12 cellular contexts compared by ENCODE assay signal in genomic region chr11:45815747-45816146, GRCh38. TPM values are rescaled to one million over a fixed set of nuclear protein-coding genes. Genes with fewer than 3 reads are reported as not detected.
DNase-seq lines count a peak whose midpoint lies in the region; ATAC-seq, FAIRE-seq and TF ChIP-seq lines count a peak whose summit lies in the region.
"Had no signal": no experiment of that assay in that cellular context is flagged by ENCODE, and none has a peak within 500 bp of the region (broad histone marks: within the 10 kb centered on the region; RNA-seq: fewer than 3 reads in every experiment).

No MANE protein-coding gene starts in this region.

- intact Hi-C loops in IMR-90 (cut with micrococcal nuclease) (no loop called here), HepG2 (cut with micrococcal nuclease; ENCODE audit: unreplicated experiment) (no loop called here)

- no peaks in the 10 kb centered on the region for H3K9me3 Mint-ChIP-seq in effector memory CD8-positive, alpha-beta T cell

- peaks cover 1% of the 10 kb centered on the region; the same call in 1 of the 2 replicates for H3K4me1 ChIP-seq in IMR-90 (ENCODE audit: control insufficient read depth, insufficient read depth, low read length)
- H3K4me1 ChIP-seq in HepG2 (ENCODE audit: insufficient read depth, low read length) = no peaks in the 10 kb centered on the region
- H3K4me1 ChIP-seq: left ventricle myocardium inferior had no signal

- H3K56ac ChIP-seq in IMR-90 (ENCODE audit: extremely low read depth, insufficient read depth, low read length) = no peak overlapping the region

- CTCF ChIA-PET in IMR-90 (lab: Yijun Ruan, JAX) (interaction anchor here (0.6 kb wide), 1 partner anchor 212 kb away, joined by 5 read pairs; no protein-coding TSS in a partner anchor), HepG2 (lab: Yijun Ruan, JAX; ENCODE audit: low intra/inter-chr PET ratio, low total read pairs) (no interaction called here)

- H4K20me1 ChIP-seq in IMR-90 (ENCODE audit: insufficient read depth, low read length) (peaks cover 4% of the 10 kb centered on the region), HepG2 (ENCODE audit: insufficient read depth, low read length) (no peaks in the 10 kb centered on the region)

- POLR2A ChIA-PET in IMR-90 (lab: Charles Lee; ENCODE audit: unreplicated experiment) (no interaction called here), HepG2 (lab: Yijun Ruan, JAX) (no interaction called here)

- H2BK20ac ChIP-seq in IMR-90 (ENCODE audit: low read depth, low read length) = no peak overlapping the region

- H3K36me3 Mint-ChIP-seq in effector memory CD8-positive, alpha-beta T cell (ENCODE audit: insufficient read depth) = peaks cover 5% of the 10 kb centered on the region

- H4K5ac ChIP-seq in IMR-90 (ENCODE audit: low read depth, low read length) = no peak overlapping the region

- no peaks in the 10 kb centered on the region for H3K79me2 ChIP-seq in HepG2 (ENCODE audit: insufficient read depth, low read length)

- no peak overlapping the region for H2BK5ac ChIP-seq in IMR-90 (ENCODE audit: low read depth, low read length, poor library complexity, severe bottlenecking)

- FAIRE-seq in HepG2 (lab: Jason Lieb, UNC) = peak; percentile 56

- H3K4me3 ChIP-seq in IMR-90 (ENCODE audit: insufficient read depth, low read depth, low read length) (no peak overlapping the region), WERI-Rb-1 (ENCODE audit: low read depth, low read length) (no peak overlapping the region), HepG2 (replicated peaks in 1 of 3; ENCODE audit: insufficient read depth in 1 of 3, low read depth in 2 of 3, low read length in 3 of 3) (no peak overlapping the region)
- H3K4me3 ChIP-seq: left ventricle myocardium inferior had no signal

- no peak overlapping the region for H2BK120ac ChIP-seq in IMR-90 (ENCODE audit: low read depth, low read length)

- H3K79me1 ChIP-seq in IMR-90 (ENCODE audit: low read depth in 1 of 2, low read length in 2 of 2) = peaks cover 0 to 6% of the 10 kb centered on the region in 2 experiments; a peak in 2 of 4 replicates

- H3K9me3 ChIP-seq in IMR-90 (ENCODE audit: control insufficient read depth, insufficient read depth, low read length) = 0 out of 2 replicates have a peak, but pooled peaks cover 2% of the 10 kb centered on the region
- no peaks in the 10 kb centered on the region for H3K9me3 ChIP-seq in WERI-Rb-1 (ENCODE audit: severe bottlenecking)
- no peaks in the 10 kb centered on the region for H3K9me3 ChIP-seq in HepG2 (ENCODE audit: low read length)
- H3K9me3 ChIP-seq: left ventricle myocardium inferior had no signal

- TF ChIP-seq RAD21 in IMR-90 (IDR thresholded peaks at IDR 0.05; ENCODE audit: low read length) (no peak), HepG2 (CRISPR knock-in tag; IDR thresholded peaks at IDR 0.05) (no peak)

- H3K27me3 Mint-ChIP-seq in effector memory CD8-positive, alpha-beta T cell = peaks cover 5 to 8% of the 10 kb centered on the region in 2 donors

- in situ Hi-C loops in IMR-90 (cut with MboI; ENCODE audit: low sequenced_read_pairs) (loop anchor here (25.0 kb wide), 1 partner anchor 1253 kb away; the partner anchor contains the start of gene CD82), HepG2 (cut with HindIII; ENCODE audit: extremely low pct_ligation_motif_present, low pct_unique_long_range_greater_than_20kb) (no loop called here)

- H2AK5ac ChIP-seq in IMR-90 (ENCODE audit: low read depth, low read length) = no peak overlapping the region

- TF ChIP-seq POLR2A in IMR-90 (IDR thresholded peaks at IDR 0.05; ENCODE audit: low read depth, low read length) (no peak), HepG2 (IDR thresholded peaks at IDR 0.05; ENCODE audit: insufficient read depth in 1 of 2, low read depth in 2 of 2, low read length in 2 of 2) (no peak)

- H4K91ac ChIP-seq in IMR-90 (ENCODE audit: insufficient read depth, low read depth, low read length) = no peak overlapping the region

- peaks cover 18% of the 10 kb centered on the region for H3K36me3 ChIP-seq in IMR-90 (ENCODE audit: control insufficient read depth, insufficient read depth, low read length)
- H3K36me3 ChIP-seq in WERI-Rb-1 = peaks cover 10% of the 10 kb centered on the region
- H3K36me3 ChIP-seq in HepG2 (replicated peaks in 1 of 2; ENCODE audit: control insufficient read depth in 1 of 2, insufficient read depth in 2 of 2, low read length in 2 of 2) = 0 out of 5 replicates have a peak, but pooled peaks cover 1 to 4% of the 10 kb centered on the region in 2 experiments

- H3K4ac ChIP-seq in IMR-90 (ENCODE audit: low read depth, low read length) = no peak overlapping the region

- peaks cover 3 to 6% of the 10 kb centered on the region in 2 donors for H3K4me1 Mint-ChIP-seq in effector memory CD8-positive, alpha-beta T cell (ENCODE audit: low read depth in 2 of 2)

- 0 out of 2 replicates have a peak, but pooled peaks have one; percentile 5 for TF ChIP-seq CTCF in IMR-90 (conservative IDR thresholded peaks at IDR 0.05; ENCODE audit: low read depth, low read length)
- no peak for TF ChIP-seq CTCF in WERI-Rb-1 (IDR thresholded peaks at IDR 0.05; ENCODE audit: low read depth, low read length)
- no peak for TF ChIP-seq CTCF in HepG2 (CRISPR knock-in tag; IDR thresholded peaks at IDR 0.05)

- no TSS peak for BruUV-seq in IMR-90 (replicated peaks; lab: Mats Ljungman, UMichigan)
- no TSS peak for BruUV-seq in HepG2 (replicated peaks; lab: Mats Ljungman, UMichigan)

- no peak overlapping the region for H4K8ac ChIP-seq in IMR-90 (ENCODE audit: low read depth in 2 of 2, low read length in 2 of 2)

- peak overlapping the region in 1 of 2 donors; percentile 21 for H3K27ac Mint-ChIP-seq in effector memory CD8-positive, alpha-beta T cell

- H2BK15ac ChIP-seq in IMR-90 (ENCODE audit: low read depth, low read length) = no peak overlapping the region

- H2AFZ ChIP-seq in IMR-90 (replicated peaks; ENCODE audit: low read length, poor library complexity) (no peak overlapping the region), HepG2 (ENCODE audit: low read length) (no peak overlapping the region)

- WGBS in IMR-90 (ENCODE audit: extremely low coverage in 2 of 2, insufficient read length in 1 of 2), 2 experiments = 0% methylated on average over 1 of the region's 3 CpGs; no CpG with 5 or more reads in 1 of the 2 experiments
- whole genome bisulfite sequencing in HepG2 (ENCODE audit: low lambda C conversion rate) = 34% methylated on average over 3 of the region's 3 CpGs

- H3K14ac ChIP-seq in IMR-90 (replicated peaks; ENCODE audit: low read depth, low read length) = no peak overlapping the region

- H2AK9ac ChIP-seq in IMR-90 (replicated peaks; ENCODE audit: low read depth, low read length, poor library complexity) = peak overlapping the region; percentile 79

- DNase-seq in EH (ENCODE audit: low read depth) = peak; percentile 31
- DNase-seq in IMR-90 = peak; percentile 18
- peak; percentile 25 for DNase-seq in WERI-Rb-1
- no peak for DNase-seq in HepG2 (ENCODE audit: low spot score)
- DNase-seq in NCI-H128 (lab: John Stamatoyannopoulos, UW; ENCODE audit: unreplicated experiment) = no peak
- DNase-seq in effector memory CD8-positive, alpha-beta T cell = no peak
- DNase-seq in DMS79 (lab: John Stamatoyannopoulos, UW) = no peak
- DNase-seq: activated naive CD4-positive, alpha-beta T cell treated with anti-CD3 and anti-CD28 coated beads, Interleukin-2, amount 50 U/mL, for 16 hours; left ventricle myocardium inferior; NK-92 treated with Interleukin-12 subunit alpha and Interleukin-12 subunit beta, amount 100 ng/mL, for 24 hours had no signal

- peak; percentile 51; the same call in 1 of the 2 replicates for ATAC-seq in IMR-90 (ENCODE audit: low read depth)
- peak; percentile 77 for ATAC-seq in HepG2
- ATAC-seq in effector memory CD8-positive, alpha-beta T cell (replicated peaks) = no peak
- no peak for ATAC-seq in HG02973 (IDR thresholded peaks at IDR 0.05; ENCODE audit: unreplicated experiment)
- ATAC-seq: activated CD4-positive, CD25-positive, alpha-beta regulatory T cell treated with anti-CD3 and anti-CD28 coated beads, Interleukin-2, amount 50 U/mL, for 24 hours had no signal

- TF ChIP-seq EP300 in HepG2 (IDR thresholded peaks at IDR 0.05; ENCODE audit: low read depth in 2 of 2, low read length in 2 of 2) = no peak
- no peak for TF ChIP-seq EP300 in HepG2 (CRISPR knock-in tag; IDR thresholded peaks at IDR 0.05; ENCODE audit: borderline replicate concordance)

- no peak overlapping the region for H3K9ac ChIP-seq in IMR-90 (ENCODE audit: low read depth, low read length)
- no peak overlapping the region for H3K9ac ChIP-seq in HepG2 (ENCODE audit: insufficient read depth, low read depth, low read length)

- no peak overlapping the region for H3K4me3 Mint-ChIP-seq in effector memory CD8-positive, alpha-beta T cell

- H3K27me3 ChIP-seq in IMR-90 (ENCODE audit: control insufficient read depth, insufficient read depth, low read length) (no peaks in the 10 kb centered on the region; the same call in 1 of the 2 replicates), WERI-Rb-1 (ENCODE audit: insufficient read depth, low read depth, severe bottlenecking) (no peaks in the 10 kb centered on the region), HepG2 (ENCODE audit: control insufficient read depth in 1 of 2, insufficient read depth in 2 of 2, low read length in 2 of 2) (no peaks in the 10 kb centered on the region)

- H3K27ac ChIP-seq in IMR-90 (ENCODE audit: insufficient read depth, low read length) (no peak overlapping the region), WERI-Rb-1 (no peak overlapping the region), HepG2 (ENCODE audit: extremely low read length, insufficient read depth, low read length) (no peak overlapping the region)
- H3K27ac ChIP-seq: left ventricle myocardium inferior had no signal

- H3K4me2 ChIP-seq in IMR-90 (ENCODE audit: low read depth, low read length) (no peak overlapping the region), HepG2 (ENCODE audit: low read depth, low read length) (no peak overlapping the region)

- no peak overlapping the region; the same call in 1 of the 2 replicates for H3K23ac ChIP-seq in IMR-90 (ENCODE audit: low read depth, low read length)

- peaks cover under 1% of the 10 kb centered on the region; the same call in 1 of the 2 replicates for H3K9me1 ChIP-seq in IMR-90 (ENCODE audit: insufficient read depth, low read length)

- no peak overlapping the region for H3K18ac ChIP-seq in IMR-90 (ENCODE audit: low read depth, low read length)

- dilution Hi-C loops in IMR-90 (cut with HindIII; ENCODE audit: low sequenced_read_pairs, unreplicated experiment) = no loop called here

RNA-seq across cellular contexts. Expression of gene SLC35C1, which starts 10.8 kb away (rescaled TPM):
- total RNA-seq in IMR-90 (2012; rRNA removed) = 3.1 and 4.3 TPM in 2 replicates
- 26.7 and 27.1 TPM in 2 replicates for polyA plus RNA-seq in IMR-90 (2012; rRNA removed)
- 7.0 and 23.7 TPM in 2 replicates for polyA plus RNA-seq in IMR-90 (2012; cell fraction: cytosol; rRNA removed)
- 3.3 and 12.5 TPM in 2 replicates for polyA plus RNA-seq in IMR-90 (2012; cell fraction: nucleus; rRNA removed; ENCODE audit: low replicate concordance)
- total RNA-seq in HepG2 (2016; rRNA removed; fragmentation: Illumina TruSeq; extraction: Trizol) = 6.1 and 7.0 TPM in 2 replicates
- 2.8 and 3.3 TPM in 2 replicates for total RNA-seq in HepG2 (2016; cell fraction: cytosol; rRNA removed; fragmentation: Illumina TruSeq; extraction: Trizol; ENCODE audit: low read depth)
- total RNA-seq in HepG2 (2016; cell fraction: insoluble cytoplasmic fraction; rRNA removed; fragmentation: Illumina TruSeq; extraction: Trizol) = 5.8 and 7.5 TPM in 2 replicates
- 9.9 and 10.1 TPM in 2 replicates for total RNA-seq in HepG2 (2016; cell fraction: membrane; rRNA removed; fragmentation: Illumina TruSeq; extraction: Trizol)
- total RNA-seq in HepG2 (2016; cell fraction: nucleus; rRNA removed; fragmentation: Illumina TruSeq; extraction: Trizol) = 8.9 and 10.1 TPM in 2 replicates
- polyA plus RNA-seq in HepG2 (2011; rRNA removed) = 2.6 and 2.9 TPM in 2 replicates
- 1.8 and 3.3 TPM in 2 replicates for polyA plus RNA-seq in HepG2 (2011; cell fraction: cytosol; rRNA removed)
- 5.3 and 6.1 TPM in 2 replicates for polyA plus RNA-seq in HepG2 (2011; cell fraction: nucleus; rRNA removed)
- polyA plus RNA-seq in HepG2 (2012) = 5.5 and 7.2 TPM in 2 replicates
- polyA plus RNA-seq in HepG2 (2016; cell fraction: cytosol; fragmentation: Illumina TruSeq; extraction: Trizol; ENCODE audit: low read depth) = 4.4 and 5.2 TPM in 2 replicates
- 8.6 and 9.4 TPM in 2 replicates for polyA plus RNA-seq in HepG2 (2016; cell fraction: insoluble cytoplasmic fraction; fragmentation: Illumina TruSeq; extraction: Trizol; ENCODE audit: low read depth)
- 10.8 and 11.1 TPM in 2 replicates for polyA plus RNA-seq in HepG2 (2016; cell fraction: membrane; fragmentation: Illumina TruSeq; extraction: Trizol; ENCODE audit: low read depth)
- polyA plus RNA-seq in HepG2 (2016; cell fraction: nucleus; fragmentation: Illumina TruSeq; extraction: Trizol; ENCODE audit: insufficient read depth, low read depth) = 11.8 and 12.4 TPM in 2 replicates
- 22.9 and 26.1 TPM in 2 replicates for polyA minus RNA-seq in HepG2 (2011; rRNA and poly(A)+ RNA removed; ENCODE audit: low replicate concordance)
- polyA minus RNA-seq in HepG2 (2011; cell fraction: cytosol; rRNA and poly(A)+ RNA removed) = 6.5 and 8.0 TPM in 2 replicates
- 3.4 and 5.5 TPM in 2 replicates for polyA minus RNA-seq in HepG2 (2011; cell fraction: nucleus; rRNA and poly(A)+ RNA removed)

RNA-seq across cellular contexts. Expression of gene CRY2, which starts 31.5 kb away (rescaled TPM):
- total RNA-seq in IMR-90 (2012; rRNA removed) = 12.8 and 13.1 TPM in 2 replicates
- 10.8 and 12.2 TPM in 2 replicates for polyA plus RNA-seq in IMR-90 (2012; rRNA removed)
- 5.4 and 6.9 TPM in 2 replicates for polyA plus RNA-seq in IMR-90 (2012; cell fraction: cytosol; rRNA removed)
- polyA plus RNA-seq in IMR-90 (2012; cell fraction: nucleus; rRNA removed; ENCODE audit: low replicate concordance) = 33.2 and 38.5 TPM in 2 replicates
- total RNA-seq in HepG2 (2016; rRNA removed; fragmentation: Illumina TruSeq; extraction: Trizol) = 8.8 and 12.2 TPM in 2 replicates
- 8.5 and 9.2 TPM in 2 replicates for total RNA-seq in HepG2 (2016; cell fraction: cytosol; rRNA removed; fragmentation: Illumina TruSeq; extraction: Trizol; ENCODE audit: low read depth)
- total RNA-seq in HepG2 (2016; cell fraction: insoluble cytoplasmic fraction; rRNA removed; fragmentation: Illumina TruSeq; extraction: Trizol) = 7.8 and 11.7 TPM in 2 replicates
- total RNA-seq in HepG2 (2016; cell fraction: membrane; rRNA removed; fragmentation: Illumina TruSeq; extraction: Trizol) = 7.7 and 7.9 TPM in 2 replicates
- 14.4 and 18.4 TPM in 2 replicates for total RNA-seq in HepG2 (2016; cell fraction: nucleus; rRNA removed; fragmentation: Illumina TruSeq; extraction: Trizol)
- polyA plus RNA-seq in HepG2 (2011; rRNA removed) = 10.0 and 10.1 TPM in 2 replicates
- polyA plus RNA-seq in HepG2 (2011; cell fraction: cytosol; rRNA removed) = 4.5 and 4.8 TPM in 2 replicates
- 42.1 and 49.3 TPM in 2 replicates for polyA plus RNA-seq in HepG2 (2011; cell fraction: nucleus; rRNA removed)
- polyA plus RNA-seq in HepG2 (2012) = 8.4 and 8.8 TPM in 2 replicates
- 0.70 and 0.83 TPM in 2 replicates for polyA plus RNA-seq in HepG2 (2016; cell fraction: cytosol; fragmentation: Illumina TruSeq; extraction: Trizol; ENCODE audit: low read depth)
- polyA plus RNA-seq in HepG2 (2016; cell fraction: insoluble cytoplasmic fraction; fragmentation: Illumina TruSeq; extraction: Trizol; ENCODE audit: low read depth) = 6.0 and 7.6 TPM in 2 replicates
- 1.9 and 2.1 TPM in 2 replicates for polyA plus RNA-seq in HepG2 (2016; cell fraction: membrane; fragmentation: Illumina TruSeq; extraction: Trizol; ENCODE audit: low read depth)
- polyA plus RNA-seq in HepG2 (2016; cell fraction: nucleus; fragmentation: Illumina TruSeq; extraction: Trizol; ENCODE audit: insufficient read depth, low read depth) = 27.9 and 28.8 TPM in 2 replicates
- 28.6 and 30.6 TPM in 2 replicates for polyA minus RNA-seq in HepG2 (2011; rRNA and poly(A)+ RNA removed; ENCODE audit: low replicate concordance)
- 7.2 and 7.8 TPM in 2 replicates for polyA minus RNA-seq in HepG2 (2011; cell fraction: cytosol; rRNA and poly(A)+ RNA removed)
- polyA minus RNA-seq in HepG2 (2011; cell fraction: nucleus; rRNA and poly(A)+ RNA removed) = 25.4 and 26.0 TPM in 2 replicates

Comparison
In these comparisons a context has a peak if more than half of its experiments do, and no peak if none do; other contexts are left out.
1. DNase-seq: peak in EH (single experiment), IMR-90 (single experiment) and WERI-Rb-1 (single experiment); none in HepG2 (single experiment), NCI-H128 (single experiment), effector memory CD8-positive, alpha-beta T cell (0 of 3) and DMS79 (single experiment).
2. ATAC-seq: peak in IMR-90 (single experiment) and HepG2 (single experiment); none in effector memory CD8-positive, alpha-beta T cell (single experiment) and HG02973 (single experiment).